Comparison of ENCODE assay signal across 8 cellular contexts in genomic region chr13:48412100-48412556, GRCh38. TPM values are rescaled to one million over a fixed set of nuclear protein-coding genes. Genes with fewer than 3 reads are reported as not detected.
DNase-seq lines count a peak whose midpoint lies in the region; ATAC-seq, FAIRE-seq and TF ChIP-seq lines count a peak whose summit lies in the region.

No MANE protein-coding gene starts in this region.

- no peaks in the 10 kb centered on the region for H3K27me3 ChIP-seq in NT2/D1 (ENCODE audit: insufficient read depth, insufficient read length)
- H3K27me3 ChIP-seq in endodermal cell (ENCODE audit: control insufficient read depth, insufficient read depth, low read length, poor library complexity, severe bottlenecking) = no peaks in the 10 kb centered on the region

- peak overlapping the region; percentile 77 for H3K4me3 Mint-ChIP-seq in endodermal cell

- H3K4me1 ChIP-seq in NT2/D1 (ENCODE audit: insufficient read depth, insufficient read length) = no peaks in the 10 kb centered on the region
- H3K4me1 ChIP-seq in endodermal cell (ENCODE audit: control insufficient read depth, insufficient read depth, low read length) = peaks cover 2% of the 10 kb centered on the region

- DNase-seq in AG04449 (ENCODE audit: low read depth, low spot score) (no peak), NT2/D1 (ENCODE audit: low read depth, low spot score) (no peak), endodermal cell (no peak), myocyte (ENCODE audit: low read depth) (peak; percentile 15), HTR-8/SVneo (ENCODE audit: insufficient read length, low spot score) (no peak)

- CTCF ChIA-PET in AG04449 (lab: Yijun Ruan, JAX) = interaction anchor here (0.7 to 0.9 kb wide), 2 partner anchors 171 to 285 kb away, joined by 3 read pairs; no protein-coding TSS in a partner anchor

- H3K27ac ChIP-seq in endodermal cell (ENCODE audit: low read depth, low read length) = peak overlapping the region; percentile 34

- H3K9me3 Mint-ChIP-seq in endodermal cell = peaks cover 3% of the 10 kb centered on the region

- H3K9ac ChIP-seq in NT2/D1 (ENCODE audit: insufficient read length, low read depth) (peak overlapping the region; percentile 61), endodermal cell (ENCODE audit: extremely low read depth, low read length, poor library complexity, severe bottlenecking) (peak overlapping the region; percentile 52)

- TF ChIP-seq CTCF in AG04449 (IDR thresholded peaks at IDR 0.05; ENCODE audit: insufficient read depth, low read length, missing control alignments) (no peak), endodermal cell (conservative IDR thresholded peaks at IDR 0.05) (no peak)

- 4 to 6% methylated on average over 4 to 7 of the region's 7 CpGs for WGBS in endodermal cell (ENCODE audit: insufficient coverage in 1 of 2, insufficient read length in 1 of 2), 2 experiments

- peaks cover 8% of the 10 kb centered on the region for H3K36me3 Mint-ChIP-seq in endodermal cell (ENCODE audit: low read depth)

- H3K4me1 Mint-ChIP-seq in endodermal cell = peaks cover 14% of the 10 kb centered on the region

- H3K27me3 Mint-ChIP-seq in endodermal cell (ENCODE audit: insufficient read depth) = no peaks in the 10 kb centered on the region

- peak overlapping the region; percentile 89 for H3K27ac Mint-ChIP-seq in endodermal cell

- ATAC-seq in GM21737 (IDR thresholded peaks at IDR 0.05; ENCODE audit: unreplicated experiment) (no peak), HG02973 (IDR thresholded peaks at IDR 0.05; ENCODE audit: unreplicated experiment) (no peak), HG03175 (IDR thresholded peaks at IDR 0.05; ENCODE audit: unreplicated experiment) (no peak)

- POLR2A ChIA-PET in AG04449 (lab: Yijun Ruan, JAX) = no interaction called here

- H3K4me3 ChIP-seq in AG04449 (ENCODE audit: low read depth, low read length) (peak overlapping the region; percentile 58), NT2/D1 (ENCODE audit: insufficient read length, low read depth) (peak overlapping the region; percentile 33), endodermal cell (ENCODE audit: low read length) (peak overlapping the region; percentile 90)

- FAIRE-seq in HTR-8/SVneo (lab: Jason Lieb, UNC) = no peak

- H3K9me3 ChIP-seq in NT2/D1 (ENCODE audit: insufficient read depth, low read length) (no peaks in the 10 kb centered on the region), endodermal cell (ENCODE audit: control insufficient read depth, low read length) (no peaks in the 10 kb centered on the region)

- no peaks in the 10 kb centered on the region for H3K36me3 ChIP-seq in NT2/D1 (ENCODE audit: insufficient read depth, insufficient read length, low read length)
- no peaks in the 10 kb centered on the region for H3K36me3 ChIP-seq in endodermal cell (ENCODE audit: control insufficient read depth, insufficient read depth, low read length)

RNA-seq across cellular contexts. Expression of gene LPAR6, which starts 0.8 kb away (rescaled TPM):
- total RNA-seq in endodermal cell = 1 to 10 TPM; 2.2 to 4.9 TPM
- 19.6 TPM for polyA plus RNA-seq in endodermal cell (2013, experiment 1 of 2)
- 17.8 TPM for polyA plus RNA-seq in endodermal cell (2013, experiment 2 of 2)
- 10.5 and 19.7 TPM in 2 replicates for total RNA-seq in myocyte
- polyA plus RNA-seq in myocyte (2012) = 4.2 TPM

Comparison
In these comparisons a context has a peak if more than half of its experiments do, and no peak if none do; other contexts are left out.
1. H3K4me3 ChIP-seq: peak in every context shown above with its lines; median percentile 90 in endodermal cell; 58 in AG04449; 33 in NT2/D1.